8 cellular contexts compared by ENCODE assay signal in genomic region chr11:30585892-30586250, GRCh38. TPM values are rescaled to one million over a fixed set of nuclear protein-coding genes. Genes with fewer than 3 reads are reported as not detected.
DNase-seq lines count a peak whose midpoint lies in the region; ATAC-seq and TF ChIP-seq lines count a peak whose summit lies in the region.

No MANE protein-coding gene starts in this region.

- H3K9me3 ChIP-seq in right cardiac atrium (ENCODE audit: control insufficient read depth, low read length), result no peaks in the 10 kb centered on the region
- H3K9me3 ChIP-seq in psoas muscle, result no peaks in the 10 kb centered on the region
- no peaks in the 10 kb centered on the region for H3K9me3 ChIP-seq in BE2C

- CTCF ChIA-PET in activated CD8-positive, alpha-beta T cell treated with anti-CD3 and anti-CD28 coated beads for 36 hours (lab: Charles Lee), result interaction anchor here (0.9 to 1.1 kb wide), 2 partner anchors 10 to 16 kb away, joined by 3 read pairs; no protein-coding TSS in a partner anchor

- H3K4me1 ChIP-seq in right cardiac atrium (ENCODE audit: control insufficient read depth, insufficient read depth, low read length) (peaks cover 2% of the 10 kb centered on the region), psoas muscle (no peaks in the 10 kb centered on the region), BE2C (no peaks in the 10 kb centered on the region)

- under 1% methylated on average over 42 of the region's 42 CpGs for WGBS in right cardiac atrium
- 0 to 1% (median 0%) methylated on average over 33 to 42 of the region's 42 CpGs for WGBS in psoas muscle, 3 donors

- no peaks in the 10 kb centered on the region for H3K36me3 Mint-ChIP-seq in activated CD8-positive, alpha-beta T cell treated with anti-CD3 and anti-CD28 coated beads for 36 hours (ENCODE audit: low read depth)

- H3K36me3 ChIP-seq in psoas muscle (ENCODE audit: insufficient read depth in 1 of 2, low read depth in 1 of 2) (no peaks in the 10 kb centered on the region), BE2C (no peaks in the 10 kb centered on the region)

- ATAC-seq in HG02798 (IDR thresholded peaks at IDR 0.05; ENCODE audit: poor library complexity, unreplicated experiment), result peak; percentile 24
- ATAC-seq in activated CD8-positive, alpha-beta T cell treated with anti-CD3 and anti-CD28 coated beads for 36 hours, result peak; percentile 24
- ATAC-seq in right cardiac atrium, result peak; percentile 59 to 61
- peak; percentile 42 to 68 (median 57) for ATAC-seq in psoas muscle

- H3K4me3 Mint-ChIP-seq in activated CD8-positive, alpha-beta T cell treated with anti-CD3 and anti-CD28 coated beads for 36 hours, result peak overlapping the region; percentile 55

- peaks cover 42% of the 10 kb centered on the region for H3K27me3 Mint-ChIP-seq in activated CD8-positive, alpha-beta T cell treated with anti-CD3 and anti-CD28 coated beads for 36 hours

- no peaks in the 10 kb centered on the region for H3K27me3 ChIP-seq in right cardiac atrium (ENCODE audit: control insufficient read depth, insufficient read depth)
- H3K27me3 ChIP-seq in psoas muscle (ENCODE audit: insufficient read depth in 3 of 3, low read length in 2 of 3), result peaks cover 0 to 7% (median 0%) of the 10 kb centered on the region in 3 donors
- H3K27me3 ChIP-seq in BE2C, result peaks cover 27% of the 10 kb centered on the region

- no peaks in the 10 kb centered on the region for H3K9me3 Mint-ChIP-seq in activated CD8-positive, alpha-beta T cell treated with anti-CD3 and anti-CD28 coated beads for 36 hours

- H3K27ac ChIP-seq in right cardiac atrium (ENCODE audit: low read length) (no peak overlapping the region), psoas muscle (peak overlapping the region; percentile 82)

- H3K4me3 ChIP-seq in right cardiac atrium (ENCODE audit: low read length) (peak overlapping the region; percentile 92), psoas muscle (peak overlapping the region; percentile 93), BE2C (ENCODE audit: low read depth, low read length) (no peak overlapping the region)

- POLR2A ChIA-PET in activated CD8-positive, alpha-beta T cell treated with anti-CD3 and anti-CD28 coated beads for 36 hours (lab: Charles Lee), result no interaction called here

- H3K4me1 Mint-ChIP-seq in activated CD8-positive, alpha-beta T cell treated with anti-CD3 and anti-CD28 coated beads for 36 hours (ENCODE audit: low read depth), result peaks cover 6% of the 10 kb centered on the region

- no peak overlapping the region for H3K27ac Mint-ChIP-seq in activated CD8-positive, alpha-beta T cell treated with anti-CD3 and anti-CD28 coated beads for 36 hours

- no peak for TF ChIP-seq CTCF in activated CD8-positive, alpha-beta T cell treated with anti-CD3 and anti-CD28 coated beads for 36 hours (IDR thresholded peaks at IDR 0.05)
- no peak for TF ChIP-seq CTCF in psoas muscle (IDR thresholded peaks at IDR 0.05)
- no peak for TF ChIP-seq CTCF in BE2C (IDR thresholded peaks at IDR 0.05; ENCODE audit: low read depth, low read length)

- peak; percentile 22 for DNase-seq in NCI-H2227 (lab: John Stamatoyannopoulos, UW; ENCODE audit: unreplicated experiment)
- no peak for DNase-seq in NCI-H2227 treated with DMSO at 0.1 percent for 48 hours (lab: John Stamatoyannopoulos, UW)
- peak; percentile 4 for DNase-seq in activated CD8-positive, alpha-beta T cell treated with anti-CD3 and anti-CD28 coated beads for 36 hours
- peak; percentile 35 to 70 (median 66) for DNase-seq in right cardiac atrium
- DNase-seq in psoas muscle, result peak; percentile 29 to 58
- no peak for DNase-seq in BE2C
- no peak for DNase-seq in GM19240 (ENCODE audit: insufficient read length, low spot score)

- intact Hi-C loops in activated CD8-positive, alpha-beta T cell treated with anti-CD3 and anti-CD28 coated beads for 36 hours (cut with micrococcal nuclease), result no loop called here
- intact Hi-C loops in right cardiac atrium (cut with DNase I) (loop anchor here in 2 of 4 donors (10.0 kb wide), 2 partner anchors 101 to 231 kb away; no protein-coding TSS in a partner anchor), psoas muscle (cut with DNase I) (loop anchor here (2.0 to 10.0 kb wide), 5 partner anchors 101 to 269 kb away; no protein-coding TSS in a partner anchor)

RNA-seq across cellular contexts. Expression of gene MPPED2, which starts 0.3 kb away (rescaled TPM):
- total RNA-seq in activated CD8-positive, alpha-beta T cell treated with anti-CD3 and anti-CD28 coated beads for 36 hours, result under 1 TPM in 1 of 2 experiments, not detected in 1; 0.63 TPM
- total RNA-seq in right cardiac atrium, result 1 to 10 TPM; 2.4 to 3.8 (median 3.6) TPM
- 1.7 TPM for polyA plus RNA-seq in right cardiac atrium
- 1 to 10 TPM; 3.4 to 7.9 (median 4.8) TPM for total RNA-seq in psoas muscle
- 1 to 10 TPM in 2 of 3 donors, under 1 TPM in 1; 0.44 to 2.4 (median 1.5) TPM for polyA plus RNA-seq in psoas muscle
- not detected for polyA plus RNA-seq in BE2C (2012; ENCODE audit: insufficient read depth, insufficient read length, low read depth)

Comparison
In these comparisons a context has a peak if more than half of its experiments do, and no peak if none do; other contexts are left out.
1. DNase-seq: peak in NCI-H2227 (single experiment), activated CD8-positive, alpha-beta T cell treated with anti-CD3 and anti-CD28 coated beads for 36 hours (single experiment), right cardiac atrium (3 of 3) and psoas muscle (2 of 2); none in NCI-H2227 treated with DMSO at 0.1 percent for 48 hours (single experiment), BE2C (single experiment) and GM19240 (single experiment).
2. Peak in every context shown above with its lines, with median percentiles within 50 percentile points of each other: ATAC-seq.